ENCODE assay signal across 8 cellular contexts in genomic region chr1:202539166-202539574, GRCh38.
DNase-seq lines count a peak whose midpoint lies in the region; ATAC-seq, FAIRE-seq and TF ChIP-seq lines count a peak whose summit lies in the region.
"Not testable (repeated sequence)": the region's sequence is repeated elsewhere in the genome, so short reads cannot be mapped to it uniquely, and the experiment has no call there.

No MANE protein-coding gene starts in this region.

- FAIRE-seq in HTR-8/SVneo (lab: Jason Lieb, UNC) = peak; percentile 69

- peak overlapping the region in 1 of 2 donors; percentile 55 for H3K9ac ChIP-seq in colonic mucosa (ENCODE audit: low read depth in 2 of 2, low read length in 2 of 2)

- H3K4me3 ChIP-seq in AG10803 (ENCODE audit: low read length) (peak overlapping the region; percentile 54), left lung (peak overlapping the region; percentile 3 to 15)
- H3K4me3 ChIP-seq in colonic mucosa; thyroid gland (replicated peaks in 1 of 3): not testable (repeated sequence)

- not testable (repeated sequence) for H3K36me3 ChIP-seq in colonic mucosa, left lung, thyroid gland

- not testable (repeated sequence) for TF ChIP-seq CTCF in AG10803 (conservative IDR thresholded peaks at IDR 0.05; ENCODE audit: low read length); colonic mucosa (IDR thresholded peaks at IDR 0.05); left lung (IDR thresholded peaks at IDR 0.05); thyroid gland (IDR thresholded peaks at IDR 0.05)

- peak overlapping the region; percentile 67 for H3K27ac ChIP-seq in colonic mucosa
- H3K27ac ChIP-seq in left lung = peak overlapping the region; percentile 68 to 83
- H3K27ac ChIP-seq in thyroid gland = peak overlapping the region; percentile 48 to 66 (median 63)

- not testable (repeated sequence) for H3K9me3 ChIP-seq in colonic mucosa, left lung, thyroid gland

- H3K27me3 ChIP-seq in colonic mucosa, left lung, thyroid gland: not testable (repeated sequence)

- ATAC-seq in left lung = peak; percentile 69

- WGBS in thyroid gland, 2 donors = 11 to 17% methylated on average over 5 of the region's 5 CpGs

- H3K4me1 ChIP-seq in colonic mucosa = not testable (repeated sequence)
- peaks cover 9 to 17% of the 10 kb centered on the region in 2 donors for H3K4me1 ChIP-seq in left lung
- peaks cover 11 to 13% of the 10 kb centered on the region in 2 donors for H3K4me1 ChIP-seq in thyroid gland

- peak; percentile 77 for DNase-seq in AG10803 (ENCODE audit: low read depth)
- peak; percentile 21 for DNase-seq in HTR-8/SVneo (ENCODE audit: insufficient read length, low spot score)
- peak; percentile 38 for DNase-seq in T1000 (lab: John Stamatoyannopoulos, UW)
- peak; percentile 64 for DNase-seq in colonic mucosa
- DNase-seq in foreskin melanocyte = peak; percentile 61
- not testable (repeated sequence) for DNase-seq in left lung
- DNase-seq in pons (ENCODE audit: low spot score) = peak; percentile 35
- DNase-seq in thyroid gland = peak; percentile 56 to 66

- intact Hi-C loops in colonic mucosa (cut with DNase I); left lung (cut with DNase I); thyroid gland (cut with DNase I): not testable (repeated sequence)

- TF ChIP-seq POLR2A in thyroid gland (IDR thresholded peaks at IDR 0.05) = peak in 1 of 2 donors; percentile 30
